In the genomic region with DNA sequence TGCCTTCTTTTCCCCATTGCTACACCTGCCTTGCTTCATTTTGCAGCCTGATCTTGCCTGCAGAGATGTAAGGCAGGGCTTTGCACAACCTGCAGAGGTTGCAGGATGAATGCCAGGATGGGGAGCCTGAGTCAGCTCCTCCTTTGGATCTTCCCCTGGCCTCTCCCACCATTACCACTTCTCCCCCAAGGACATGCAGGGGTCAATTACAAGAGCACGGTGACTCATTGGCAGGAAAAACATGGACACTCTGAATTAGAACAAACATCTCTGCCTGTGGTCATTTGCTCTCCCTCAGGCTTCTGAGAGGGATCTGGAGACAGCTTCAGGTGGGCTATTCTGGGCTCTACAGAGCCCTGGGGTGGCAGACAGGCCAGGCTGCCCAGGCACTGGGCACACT, we compare ENCODE assay signal across 14 cellular contexts.
DNase-seq lines count a peak whose midpoint lies in the region; ATAC-seq lines count a peak whose summit lies in the region.
"Had no signal": no experiment of that assay in that cellular context is flagged by ENCODE, and none has a peak within 500 bp of the region (broad histone marks: within the 10 kb centered on the region; RNA-seq: fewer than 3 reads in every experiment).

No MANE protein-coding gene starts in this region.

- H3K36me3 ChIP-seq in aorta (ENCODE audit: control insufficient read depth in 1 of 2, insufficient read depth in 2 of 2, low read length in 1 of 2): no peaks in the 10 kb centered on the region
- H3K36me3 ChIP-seq: upper lobe of left lung had no signal

- ATAC-seq in aorta (ENCODE audit: low FRiP score) (no peak), HG03025 (IDR thresholded peaks at IDR 0.05; ENCODE audit: low FRiP score, unreplicated experiment) (no peak), HG03039 (IDR thresholded peaks at IDR 0.05; ENCODE audit: unreplicated experiment) (no peak)

- 56 to 71% methylated on average over 1 of the region's 1 CpG for WGBS in aorta, 2 donors

- H3K9me3 ChIP-seq in aorta (ENCODE audit: control insufficient read depth, low read length): no peaks in the 10 kb centered on the region
- H3K9me3 ChIP-seq: upper lobe of left lung had no signal

- DNase-seq in DMS53 (lab: John Stamatoyannopoulos, UW) (peak; percentile 69), NCI-H226 (peak; percentile 69), dermis blood vessel endothelial cell (peak; percentile 59), myocyte (ENCODE audit: low read depth) (peak; percentile 62), NCI-H526 treated with DMSO at 0.1 percent for 48 hours (lab: John Stamatoyannopoulos, UW) (no peak), aorta (no peak)
- DNase-seq: activated CD8-positive, alpha-beta memory T cell treated with anti-CD3 and anti-CD28 coated beads, Interleukin-2, amount 50 U/mL, for 4 hours; activated naive CD8-positive, alpha-beta T cell treated with anti-CD3 and anti-CD28 coated beads, Interleukin-2, amount 10 ng/mL, durations not matched to agents 7 days and 5 days; NCI-H2171 treated with DMSO at 0.1 percent for 48 hours; upper lobe of left lung had no signal

- no peak overlapping the region for H3K27ac ChIP-seq in aorta (ENCODE audit: low read depth in 1 of 2, low read length in 2 of 2)
- H3K27ac ChIP-seq: SK-N-MC, upper lobe of left lung, VCaP had no signal

- H3K4me3 ChIP-seq in aorta (ENCODE audit: low read length in 2 of 2): no peak overlapping the region
- H3K4me3 ChIP-seq: SK-N-MC, upper lobe of left lung had no signal

- no peaks in the 10 kb centered on the region for H3K27me3 ChIP-seq in aorta (ENCODE audit: control insufficient read depth in 1 of 2, insufficient read depth in 2 of 2, low read length in 1 of 2)
- H3K27me3 ChIP-seq: upper lobe of left lung had no signal

- H3K4me1 ChIP-seq in aorta (ENCODE audit: control insufficient read depth in 1 of 2, insufficient read depth in 2 of 2, low read length in 2 of 2): no peaks in the 10 kb centered on the region
- H3K4me1 ChIP-seq: upper lobe of left lung had no signal

- intact Hi-C loops in aorta (cut with DNase I): no loop called here

Comparison
In these comparisons a context has a peak if more than half of its experiments do, and no peak if none do; other contexts are left out.
1. DNase-seq: peak in DMS53 (single experiment), NCI-H226 (single experiment), dermis blood vessel endothelial cell (single experiment) and myocyte (single experiment); none in NCI-H526 treated with DMSO at 0.1 percent for 48 hours (single experiment) and aorta (0 of 2).